Comparison of ENCODE assay signal across 22 cellular contexts in genomic region chr12:75455839-75456238, GRCh38. TPM values are rescaled to one million over a fixed set of nuclear protein-coding genes. Genes with fewer than 3 reads are reported as not detected.
DNase-seq lines count a peak whose midpoint lies in the region; ATAC-seq and TF ChIP-seq lines count a peak whose summit lies in the region.
"Had no signal": no experiment of that assay in that cellular context is flagged by ENCODE, and none has a peak within 500 bp of the region (broad histone marks: within the 10 kb centered on the region; RNA-seq: fewer than 3 reads in every experiment).

No MANE protein-coding gene starts in this region.

- H3K4me2 ChIP-seq in Loucy (ENCODE audit: low read depth, low read length, poor library complexity, severe bottlenecking) = peak overlapping the region; percentile 46
- H3K4me2 ChIP-seq: PC-9 had no signal

- peaks cover 0 to 21% of the 10 kb centered on the region in 2 donors for H3K9me3 ChIP-seq in right atrium auricular region
- peaks cover 7% of the 10 kb centered on the region; the same call in 1 of the 2 replicates for H3K9me3 ChIP-seq in Loucy (ENCODE audit: insufficient read depth, low read depth, low read length)
- H3K9me3 ChIP-seq: uterus had no signal

- no peaks in the 10 kb centered on the region for H3K9me2 ChIP-seq in Loucy (replicated peaks; ENCODE audit: low read depth, low read length)

- no peaks in the 10 kb centered on the region for H3K36me3 ChIP-seq in right atrium auricular region
- H3K36me3 ChIP-seq in Loucy (ENCODE audit: insufficient read depth, low read length) = no peaks in the 10 kb centered on the region
- H3K36me3 ChIP-seq: uterus had no signal

- H2AFZ ChIP-seq in Loucy (ENCODE audit: low read length) = peak overlapping the region; percentile 16
- H2AFZ ChIP-seq: PC-9 had no signal

- in situ Hi-C loops in SK-MEL-5 (cut with HindIII; ENCODE audit: low pct_unique_long_range_greater_than_20kb, low sequenced_read_pairs) = no loop called here

- DNase-seq in left ventricle myocardium superior (peak; percentile 34), right atrium auricular region (ENCODE audit: low spot score) (no peak), SK-MEL-5 (ENCODE audit: low read depth, low spot score) (peak; percentile 28), kidney glomerular epithelial cell (lab: John Stamatoyannopoulos, UW) (no peak), AG08396 (ENCODE audit: low spot score) (no peak)
- DNase-seq: activated CD4-positive, alpha-beta T cell treated with anti-CD3 and anti-CD28 coated beads for 48 hours; activated gamma-delta T cell treated with Interleukin-2 at 50 U/mL for 16 hours; activated T-cell treated with anti-CD3 and anti-CD28 coated beads, Interleukin-2, amount 50 U/mL, for 24 hours; effector memory CD8-positive, alpha-beta T cell; foreskin keratinocyte; naive thymus-derived CD4-positive, alpha-beta T cell; NCI-H1436; NCI-H2171 treated with DMSO at 0.1 percent for 48 hours; NCI-H774; PC-9; retina; stimulated activated CD4-positive, alpha-beta T cell treated with anti-CD3 and anti-CD28 coated beads, Interleukin-4, amount 100 ng/mL, for 1 hour; uterus had no signal

- ATAC-seq in left ventricle myocardium superior (no peak), GM21786 (IDR thresholded peaks at IDR 0.05; ENCODE audit: unreplicated experiment) (no peak)
- ATAC-seq: effector memory CD8-positive, alpha-beta T cell; HCT116; naive thymus-derived CD4-positive, alpha-beta T cell; stimulated activated memory B cell treated with anti-CD40 and anti-IgM and Interleukin-4, amounts not matched to agents 10 μg/mL and 1 μg/mL and 100 μg/mL, for 72 hours had no signal

- no peaks in the 10 kb centered on the region for H3K4me1 ChIP-seq in right atrium auricular region
- peaks cover 36% of the 10 kb centered on the region for H3K4me1 ChIP-seq in Loucy (ENCODE audit: insufficient read depth, low read length, poor library complexity, severe bottlenecking)
- H3K4me1 ChIP-seq: foreskin keratinocyte, uterus had no signal

- TF ChIP-seq CTCF in right atrium auricular region (IDR thresholded peaks at IDR 0.05) (no peak), Loucy (conservative IDR thresholded peaks at IDR 0.05; ENCODE audit: low read length) (no peak)

- intact Hi-C loops in left ventricle myocardium superior (cut with micrococcal nuclease) = no loop called here

- no peaks in the 10 kb centered on the region for H3K27me3 ChIP-seq in right atrium auricular region
- H3K27me3 ChIP-seq in Loucy (ENCODE audit: insufficient read depth, low read length, poor library complexity, severe bottlenecking) = no peaks in the 10 kb centered on the region
- H3K27me3 ChIP-seq: foreskin keratinocyte, uterus had no signal

- no peaks in the 10 kb centered on the region for H4K20me1 ChIP-seq in Loucy (ENCODE audit: insufficient read depth, low read length, poor library complexity, severe bottlenecking)

- peaks cover 5% of the 10 kb centered on the region; the same call in 1 of the 2 replicates for H3F3A ChIP-seq in Loucy (ENCODE audit: low read depth)

- H3K9ac ChIP-seq in Loucy (ENCODE audit: low read depth, low read length, poor library complexity, severe bottlenecking) = no peak overlapping the region

- H3K4me3 ChIP-seq in right atrium auricular region = no peak overlapping the region
- peak overlapping the region; percentile 8 for H3K4me3 ChIP-seq in Loucy (ENCODE audit: low read length, poor library complexity, severe bottlenecking)
- H3K4me3 ChIP-seq: PC-9, uterus had no signal

- H3K79me2 ChIP-seq in Loucy (ENCODE audit: insufficient read depth, low read length) = no peaks in the 10 kb centered on the region

- H3K27ac ChIP-seq in right atrium auricular region = no peak overlapping the region
- H3K27ac ChIP-seq: foreskin keratinocyte, PC-9, uterus had no signal

RNA-seq across cellular contexts. Expression of gene GLIPR1, which starts 24.7 kb away (rescaled TPM):
- 8.8 TPM for total RNA-seq in left ventricle myocardium superior
- 10 to 100 TPM in 1 of 2 donors, 1 to 10 TPM in 1; 6.4 to 14.1 TPM for total RNA-seq in right atrium auricular region
- 0.35 and 0.61 TPM in 2 replicates for total RNA-seq in SK-MEL-5 (2014; rRNA removed; shearing (Covaris generic))
- polyA plus RNA-seq in SK-MEL-5 (2015; cell fraction: cytosol; rRNA removed) = 0.52 and 1.3 TPM in 2 replicates
- 0.33 and 2.6 TPM in 2 replicates for polyA plus RNA-seq in SK-MEL-5 (2015; cell fraction: nucleus; rRNA removed)

RNA-seq across cellular contexts. Expression of gene KRR1, which starts 55.6 kb away (rescaled TPM):
- total RNA-seq in left ventricle myocardium superior (29.7 TPM), right atrium auricular region (10 to 100 TPM; 12.3 to 23.8 TPM)
- total RNA-seq in SK-MEL-5 (2014; rRNA removed; shearing (Covaris generic)) = 65.4 and 79.7 TPM in 2 replicates
- 33.4 and 51.3 TPM in 2 replicates for polyA plus RNA-seq in SK-MEL-5 (2015; cell fraction: cytosol; rRNA removed)
- 77.1 and 113 TPM in 2 replicates for polyA plus RNA-seq in SK-MEL-5 (2015; cell fraction: nucleus; rRNA removed)

Comparison
In these comparisons a context has a peak if more than half of its experiments do, and no peak if none do; other contexts are left out.
1. DNase-seq: peak in left ventricle myocardium superior (single experiment) and SK-MEL-5 (single experiment); none in right atrium auricular region (single experiment), kidney glomerular epithelial cell (single experiment) and AG08396 (single experiment).